In genomic region chr19:50434525-50434924, GRCh38 we compare ENCODE assay signal across 20 cellular contexts. TPM values are rescaled to one million over a fixed set of nuclear protein-coding genes. Genes with fewer than 3 reads are reported as not detected.
DNase-seq lines count a peak whose midpoint lies in the region; ATAC-seq and TF ChIP-seq lines count a peak whose summit lies in the region.
"Had no signal": no experiment of that assay in that cellular context is flagged by ENCODE, and none has a peak within 500 bp of the region (broad histone marks: within the 10 kb centered on the region; RNA-seq: fewer than 3 reads in every experiment).

No MANE protein-coding gene starts in this region.

- TF ChIP-seq CTCF in nephron progenitor cell (IDR thresholded peaks at IDR 0.05) (no peak), body of pancreas (IDR thresholded peaks at IDR 0.05) (no peak)

- ATAC-seq in body of pancreas (no peak), HG02610 (IDR thresholded peaks at IDR 0.05; ENCODE audit: unreplicated experiment) (no peak)
- ATAC-seq: activated T-cell treated with anti-CD3 and anti-CD28 coated beads, Interleukin-2, amount 50 U/mL, for 72 hours; foreskin keratinocyte; lower lobe of right lung had no signal

- peak; percentile 67 for DNase-seq in COR-L47 (lab: John Stamatoyannopoulos, UW)
- DNase-seq in KBM-7, result peak; percentile 19
- peak; percentile 34 for DNase-seq in SK-N-DZ (ENCODE audit: low spot score)
- DNase-seq in nephron progenitor cell, result peak; percentile 59
- DNase-seq in body of pancreas, result no peak
- DNase-seq in activated naive CD8-positive, alpha-beta T cell treated with anti-CD3 and anti-CD28 coated beads for 36 hours, result no peak
- DNase-seq in NCI-H187 (lab: John Stamatoyannopoulos, UW), result no peak
- DNase-seq: activated CD4-positive, alpha-beta T cell treated with anti-CD3 and anti-CD28 coated beads, Interleukin-2, amount 50 U/mL, for 48 hours; activated T-cell treated with anti-CD3 and anti-CD28 coated beads, Interleukin-2, amount 50 U/mL, for 72 hours; adrenal gland; DMS153; foreskin keratinocyte; KG1; lower lobe of right lung; NCI-H1694; NK-92 treated with Interleukin-12 subunit alpha and Interleukin-12 subunit beta, amount 100 ng/mL, for 24 hours had no signal

- intact Hi-C loops in body of pancreas (cut with DNase I), result no loop called here

- H3K4me3 ChIP-seq in body of pancreas, result no peak overlapping the region
- H3K4me3 ChIP-seq: adrenal gland, lower lobe of right lung, SJSA1 had no signal

- H3K36me3 ChIP-seq in body of pancreas (replicated peaks in 1 of 2; ENCODE audit: insufficient read depth in 1 of 2, low read depth in 2 of 2), result no peaks in the 10 kb centered on the region
- H3K36me3 ChIP-seq: adrenal gland, lower lobe of right lung, SJSA1 had no signal

- H3K4me1 ChIP-seq in body of pancreas, result peaks cover 15% of the 10 kb centered on the region
- H3K4me1 ChIP-seq: foreskin keratinocyte had no signal

- H3K27me3 ChIP-seq in body of pancreas, result peaks cover 0 to 6% of the 10 kb centered on the region in 2 donors

- TF ChIP-seq POLR2A in body of pancreas (IDR thresholded peaks at IDR 0.05), result no peak

- H3K4me1 Mint-ChIP-seq in nephron progenitor cell, result peaks cover 50% of the 10 kb centered on the region
- peaks cover 11% of the 10 kb centered on the region for H3K4me1 Mint-ChIP-seq in activated naive CD8-positive, alpha-beta T cell treated with anti-CD3 and anti-CD28 coated beads for 36 hours

- H3K27me3 Mint-ChIP-seq in nephron progenitor cell (ENCODE audit: low read depth, poor library complexity), result peaks cover 51% of the 10 kb centered on the region
- H3K27me3 Mint-ChIP-seq in activated naive CD8-positive, alpha-beta T cell treated with anti-CD3 and anti-CD28 coated beads for 36 hours, result peaks cover 29% of the 10 kb centered on the region

- 46 to 64% methylated on average over 5 to 12 of the region's 12 CpGs for WGBS in body of pancreas, 2 donors

- H3K4me3 Mint-ChIP-seq in nephron progenitor cell, result peak overlapping the region; percentile 42
- H3K4me3 Mint-ChIP-seq in activated naive CD8-positive, alpha-beta T cell treated with anti-CD3 and anti-CD28 coated beads for 36 hours, result no peak overlapping the region
- H3K4me3 Mint-ChIP-seq: activated T-cell treated with anti-CD3 and anti-CD28 coated beads, Interleukin-2, amount 50 U/mL, for 72 hours; central memory CD8-positive, alpha-beta T cell; stimulated activated naive CD8-positive, alpha-beta T cell treated with anti-CD3 and anti-CD28 coated beads, Interleukin-15, Interleukin-2, amounts not matched to agents 100 ng/mL and 50 ng/mL, for 24 hours had no signal

- H3K36me3 Mint-ChIP-seq in nephron progenitor cell (ENCODE audit: low read depth), result no peaks in the 10 kb centered on the region
- no peaks in the 10 kb centered on the region for H3K36me3 Mint-ChIP-seq in activated naive CD8-positive, alpha-beta T cell treated with anti-CD3 and anti-CD28 coated beads for 36 hours

- H3K27ac ChIP-seq in body of pancreas, result no peak overlapping the region
- H3K27ac ChIP-seq: adrenal gland, foreskin keratinocyte, lower lobe of right lung, SJSA1 had no signal

- in situ Hi-C loops in KBM-7 (cut with MboI; ENCODE audit: low pct_unique_long_range_greater_than_20kb, low sequenced_read_pairs), result no loop called here

- peak overlapping the region; percentile 51 for H3K27ac Mint-ChIP-seq in nephron progenitor cell
- no peak overlapping the region for H3K27ac Mint-ChIP-seq in activated naive CD8-positive, alpha-beta T cell treated with anti-CD3 and anti-CD28 coated beads for 36 hours
- H3K27ac Mint-ChIP-seq: activated T-cell treated with anti-CD3 and anti-CD28 coated beads, Interleukin-2, amount 50 U/mL, for 72 hours; stimulated activated naive CD8-positive, alpha-beta T cell treated with anti-CD3 and anti-CD28 coated beads, Interleukin-15, Interleukin-2, amounts not matched to agents 100 ng/mL and 50 ng/mL, for 24 hours had no signal

- H3K9me3 ChIP-seq in body of pancreas, result no peaks in the 10 kb centered on the region
- H3K9me3 ChIP-seq: adrenal gland, lower lobe of right lung, SJSA1 had no signal

- H3K9me3 Mint-ChIP-seq in nephron progenitor cell, result no peaks in the 10 kb centered on the region
- H3K9me3 Mint-ChIP-seq in activated naive CD8-positive, alpha-beta T cell treated with anti-CD3 and anti-CD28 coated beads for 36 hours, result no peaks in the 10 kb centered on the region
- H3K9me3 Mint-ChIP-seq: activated T-cell treated with anti-CD3 and anti-CD28 coated beads, Interleukin-2, amount 50 U/mL, for 72 hours; central memory CD8-positive, alpha-beta T cell; stimulated activated naive CD8-positive, alpha-beta T cell treated with anti-CD3 and anti-CD28 coated beads, Interleukin-15, Interleukin-2, amounts not matched to agents 100 ng/mL and 50 ng/mL, for 24 hours had no signal

RNA-seq across cellular contexts. Expression of gene MYBPC2, which starts 1.8 kb away (rescaled TPM):
- not detected in 2 replicates for polyA plus RNA-seq in SK-N-DZ (2014; cell fraction: cytosol; rRNA removed)
- polyA plus RNA-seq in SK-N-DZ (2014; cell fraction: nucleus; rRNA removed), result not detected in 2 replicates
- not detected for total RNA-seq in body of pancreas
- total RNA-seq in activated naive CD8-positive, alpha-beta T cell treated with anti-CD3 and anti-CD28 coated beads for 36 hours, result under 1 TPM; 0.12 to 0.45 TPM
- total RNA-seq: foreskin keratinocyte, lower lobe of right lung, SJSA1 had no signal
- polyA plus RNA-seq: foreskin keratinocyte had no signal

RNA-seq across cellular contexts. Expression of gene SPIB, which starts 15.8 kb away (rescaled TPM):
- 2.7 TPM in 1 of 2 replicates, not detected in the other for polyA plus RNA-seq in SK-N-DZ (2014; cell fraction: cytosol; rRNA removed)
- polyA plus RNA-seq in SK-N-DZ (2014; cell fraction: nucleus; rRNA removed), result 0.20 and 0.77 TPM in 2 replicates
- total RNA-seq in body of pancreas, result 1 to 10 TPM in 1 of 2 donors, not detected in 1; 6.9 TPM
- 1 to 10 TPM; 1.6 TPM for total RNA-seq in activated naive CD8-positive, alpha-beta T cell treated with anti-CD3 and anti-CD28 coated beads for 36 hours
- total RNA-seq: foreskin keratinocyte, SJSA1 had no signal
- polyA plus RNA-seq: foreskin keratinocyte had no signal

RNA-seq across cellular contexts. Expression of gene EMC10, which starts 41.8 kb away (rescaled TPM):
- 114 and 132 TPM in 2 replicates for polyA plus RNA-seq in SK-N-DZ (2014; cell fraction: cytosol; rRNA removed)
- 39.1 and 53.1 TPM in 2 replicates for polyA plus RNA-seq in SK-N-DZ (2014; cell fraction: nucleus; rRNA removed)
- total RNA-seq in body of pancreas, result 10 to 100 TPM; 60.3 to 68.0 TPM
- total RNA-seq in activated naive CD8-positive, alpha-beta T cell treated with anti-CD3 and anti-CD28 coated beads for 36 hours, result 10 to 100 TPM; 49.7 to 50.1 TPM

RNA-seq across cellular contexts. Expression of gene GARIN5A, which starts 42.1 kb away (rescaled TPM):
- 0.54 TPM in 1 of 2 replicates, not detected in the other for polyA plus RNA-seq in SK-N-DZ (2014; cell fraction: cytosol; rRNA removed)
- 0.52 and 2.2 TPM in 2 replicates for polyA plus RNA-seq in SK-N-DZ (2014; cell fraction: nucleus; rRNA removed)
- 1 to 10 TPM in 1 of 2 donors, not detected in 1; 1.0 TPM for total RNA-seq in body of pancreas
- under 1 TPM; 0.52 to 0.90 TPM for total RNA-seq in activated naive CD8-positive, alpha-beta T cell treated with anti-CD3 and anti-CD28 coated beads for 36 hours
- total RNA-seq: SJSA1 had no signal

RNA-seq across cellular contexts. Expression of gene POLD1, which starts 50.4 kb away (rescaled TPM):
- polyA plus RNA-seq in SK-N-DZ (2014; cell fraction: cytosol; rRNA removed), result 65.9 and 70.0 TPM in 2 replicates
- polyA plus RNA-seq in SK-N-DZ (2014; cell fraction: nucleus; rRNA removed), result 216 and 252 TPM in 2 replicates
- 10 to 100 TPM; 13.2 to 13.8 TPM for total RNA-seq in body of pancreas
- 100 to 1,000 TPM; 191 to 196 TPM for total RNA-seq in activated naive CD8-positive, alpha-beta T cell treated with anti-CD3 and anti-CD28 coated beads for 36 hours

Comparison
In these comparisons a context has a peak if more than half of its experiments do, and no peak if none do; other contexts are left out.
1. DNase-seq: peak in COR-L47 (single experiment), KBM-7 (single experiment), SK-N-DZ (single experiment) and nephron progenitor cell (single experiment); none in body of pancreas (0 of 4), activated naive CD8-positive, alpha-beta T cell treated with anti-CD3 and anti-CD28 coated beads for 36 hours (single experiment) and NCI-H187 (0 of 2).